In genomic region chr4:165725352-165725751, GRCh38 we compare ENCODE assay signal across 25 cellular contexts.
DNase-seq lines count a peak whose midpoint lies in the region; ATAC-seq, FAIRE-seq and TF ChIP-seq lines count a peak whose summit lies in the region.
"Had no signal": no experiment of that assay in that cellular context is flagged by ENCODE, and none has a peak within 500 bp of the region (broad histone marks: within the 10 kb centered on the region; RNA-seq: fewer than 3 reads in every experiment).

No MANE protein-coding gene starts in this region.

- no peaks in the 10 kb centered on the region for H3K79me2 ChIP-seq in GM23338 (replicated peaks; ENCODE audit: insufficient read depth)
- H3K79me2 ChIP-seq in H1 (ENCODE audit: control insufficient read depth in 1 of 2, insufficient read depth in 2 of 2, low read length in 2 of 2), result no peaks in the 10 kb centered on the region

- H3K27ac ChIP-seq in GM23338 (ENCODE audit: low read depth) (no peak overlapping the region), H1 (ENCODE audit: low read depth, low read length) (no peak overlapping the region), right lobe of liver (no peak overlapping the region)
- H3K27ac ChIP-seq: BLaER1 had no signal

- WGBS in H1 (ENCODE audit: extremely low coverage in 1 of 2, insufficient coverage in 1 of 2, insufficient read length in 1 of 2, insufficient replicate concordance in 2 of 2, low coverage in 1 of 2, low lambda C conversion rate in 2 of 2, missing lambda C conversion rate in 1 of 2), 2 experiments, result 88% methylated on average over 1 of the region's 1 CpG; no CpG with 5 or more reads in 1 of the 2 experiments
- WGBS in right lobe of liver (ENCODE audit: insufficient coverage, low coverage, low lambda C conversion rate, missing lambda C conversion rate), result 35% methylated on average over 1 of the region's 1 CpG

- H3K27me3 Mint-ChIP-seq in GM23338 (ENCODE audit: insufficient read depth, low read depth, poor library complexity), result no peaks in the 10 kb centered on the region
- H3K27me3 Mint-ChIP-seq: CD4-positive, CD25-positive, alpha-beta regulatory T cell; CD8-positive, alpha-beta memory T cell had no signal

- FAIRE-seq in H1 (lab: Jason Lieb, UNC) (no peak), D721Med (lab: Jason Lieb, UNC) (no peak)
- FAIRE-seq: A204.1, G401.6, GM12878, GM12892, GM18507 had no signal

- H3K36me3 ChIP-seq in GM23338 (ENCODE audit: insufficient read depth), result no peaks in the 10 kb centered on the region
- H3K36me3 ChIP-seq in H1 (ENCODE audit: control insufficient read depth in 2 of 4, insufficient read depth in 4 of 4, low read length in 3 of 4), result no peaks in the 10 kb centered on the region
- H3K36me3 ChIP-seq in right lobe of liver, result no peaks in the 10 kb centered on the region
- H3K36me3 ChIP-seq: BE2C, BLaER1 had no signal

- H3K4me2 ChIP-seq in GM23338, result peak overlapping the region; percentile 60; the same call in 1 of the 2 replicates
- no peak overlapping the region; a peak in 1 of 4 replicates for H3K4me2 ChIP-seq in H1 (ENCODE audit: insufficient read depth in 1 of 2, low read depth in 2 of 2, low read length in 2 of 2)
- H3K4me2 ChIP-seq: BLaER1 had no signal

- no peak for DNase-seq in GM23338 (ENCODE audit: low spot score)
- DNase-seq in H1 (ENCODE audit: low read depth in 1 of 2, low spot score in 2 of 2), result no peak
- no peak for DNase-seq in right lobe of liver
- DNase-seq in renal cortical epithelial cell (ENCODE audit: low read depth), result peak; percentile 7
- no peak for DNase-seq in Kasumi-1 (lab: John Stamatoyannopoulos, UW)
- no peak for DNase-seq in KG1 (lab: John Stamatoyannopoulos, UW)
- DNase-seq in D721Med (ENCODE audit: insufficient read length, low spot score), result no peak
- DNase-seq: 8988T; ACHN; BE2C; C1 segment of cervical spinal cord; CD4-positive, alpha-beta memory T cell; CD4-positive, CD25-positive, alpha-beta regulatory T cell; CD8-positive, alpha-beta memory T cell; COR-L47; DMS79 treated with DMSO at 0.1 percent for 48 hours; GF-D8 had no signal

- H3K27me3 ChIP-seq in GM23338 (ENCODE audit: insufficient read depth) (no peaks in the 10 kb centered on the region), H1 (replicated peaks in 1 of 4; ENCODE audit: control insufficient read depth in 3 of 4, extremely low read depth in 1 of 4, insufficient read depth in 3 of 4, low read length in 3 of 4) (no peaks in the 10 kb centered on the region), right lobe of liver (no peaks in the 10 kb centered on the region)
- H3K27me3 ChIP-seq: BE2C, BLaER1 had no signal

- no peak overlapping the region for H2AFZ ChIP-seq in GM23338
- H2AFZ ChIP-seq in H1 (ENCODE audit: low read length), result no peak overlapping the region

- TF ChIP-seq RAD21 in H1 (IDR thresholded peaks at IDR 0.05 in 1 of 2, conservative IDR thresholded peaks at IDR 0.05 in 1 of 2; ENCODE audit: low read depth in 2 of 2, low read length in 2 of 2), result no peak

- intact Hi-C loops in right lobe of liver (cut with DNase I), result no loop called here

- CTCF ChIA-PET in H1 (lab: Charles Lee; ENCODE audit: partially characterized antibody), result no interaction called here

- H4K5ac ChIP-seq in H1 (ENCODE audit: insufficient read length, low read depth, low read length), result no peak overlapping the region

- no peak overlapping the region for H2BK20ac ChIP-seq in H1 (ENCODE audit: low read length)

- TF ChIP-seq CTCF in GM23338 (conservative IDR thresholded peaks at IDR 0.05; ENCODE audit: low read depth in 2 of 2) (no peak), H1 (IDR thresholded peaks at IDR 0.05; ENCODE audit: control extremely low read depth in 1 of 3, insufficient read depth in 1 of 3, low read depth in 1 of 3, low read length in 3 of 3) (no peak), right lobe of liver (IDR thresholded peaks at IDR 0.05) (no peak), D721Med (IDR thresholded peaks at IDR 0.05; ENCODE audit: insufficient read depth, missing control alignments) (no peak)

- no peak overlapping the region for H3K27ac Mint-ChIP-seq in GM23338
- H3K27ac Mint-ChIP-seq: CD14-positive monocyte; CD4-positive, alpha-beta memory T cell; CD4-positive, CD25-positive, alpha-beta regulatory T cell; CD8-positive, alpha-beta memory T cell had no signal

- no peak overlapping the region for H3K4me3 Mint-ChIP-seq in GM23338
- H3K4me3 Mint-ChIP-seq: CD14-positive monocyte; CD4-positive, alpha-beta memory T cell; CD4-positive, CD25-positive, alpha-beta regulatory T cell; CD8-positive, alpha-beta memory T cell had no signal

- H4K8ac ChIP-seq in H1 (ENCODE audit: extremely low read depth, insufficient read depth, low read length), result no peak overlapping the region

- peaks cover 36% of the 10 kb centered on the region for H3K4me1 Mint-ChIP-seq in GM23338
- H3K4me1 Mint-ChIP-seq: CD14-positive monocyte; CD4-positive, alpha-beta memory T cell; CD4-positive, CD25-positive, alpha-beta regulatory T cell; CD8-positive, alpha-beta memory T cell had no signal

- TF ChIP-seq POLR2A in H1 (IDR thresholded peaks at IDR 0.05; ENCODE audit: control extremely low read depth in 1 of 2, low read depth in 2 of 2, low read length in 2 of 2) (no peak), right lobe of liver (IDR thresholded peaks at IDR 0.05) (no peak)

- H3K4me1 ChIP-seq in GM23338 (ENCODE audit: insufficient read depth) (peaks cover 35% of the 10 kb centered on the region), H1 (replicated peaks in 1 of 4; ENCODE audit: control insufficient read depth in 3 of 4, insufficient read depth in 4 of 4, low read length in 3 of 4) (peaks cover 0 to 11% (median 0%) of the 10 kb centered on the region in 4 experiments; a peak in 3 of 7 replicates), right lobe of liver (peaks cover 0 to 40% (median 8%) of the 10 kb centered on the region in 4 donors)
- H3K4me1 ChIP-seq: BE2C, BLaER1 had no signal

- no peaks in the 10 kb centered on the region for H3F3A ChIP-seq in GM23338 (replicated peaks; ENCODE audit: low read depth)

- H2BK120ac ChIP-seq in H1 (replicated peaks; ENCODE audit: low read depth, low read length), result no peak overlapping the region

- H4K91ac ChIP-seq in H1 (replicated peaks; ENCODE audit: insufficient read length, low read length), result no peak overlapping the region

- H2BK5ac ChIP-seq in H1 (ENCODE audit: low read depth, low read length), result no peak overlapping the region

- H3K9me3 Mint-ChIP-seq in GM23338, result no peaks in the 10 kb centered on the region

- H3K9me3 ChIP-seq in H1 (ENCODE audit: insufficient read depth in 2 of 2, low read depth in 1 of 2, low read length in 1 of 2) (no peaks in the 10 kb centered on the region), right lobe of liver (no peaks in the 10 kb centered on the region)
- H3K9me3 ChIP-seq: BE2C, BLaER1 had no signal

- H2BK15ac ChIP-seq in H1 (ENCODE audit: low read length), result no peak overlapping the region

- no peak overlapping the region for H3K9ac ChIP-seq in H1 (replicated peaks in 1 of 4; ENCODE audit: extremely low read depth in 1 of 4, low read depth in 3 of 4, low read length in 3 of 4)
- H3K9ac ChIP-seq: BLaER1 had no signal

- no peak overlapping the region for H3K4ac ChIP-seq in H1 (replicated peaks; ENCODE audit: insufficient read length, low read depth, low read length)

- POLR2A ChIA-PET in H1 (lab: Charles Lee; ENCODE audit: partially characterized antibody), result no interaction called here

- no peak overlapping the region for H2AK5ac ChIP-seq in H1 (ENCODE audit: low read depth, low read length)

- no peak overlapping the region for H3K56ac ChIP-seq in H1 (replicated peaks; ENCODE audit: insufficient read length, low read depth, low read length)

- H4K20me1 ChIP-seq in GM23338 (replicated peaks; ENCODE audit: insufficient read depth) (no peaks in the 10 kb centered on the region), H1 (replicated peaks in 1 of 2; ENCODE audit: control insufficient read depth in 1 of 2, insufficient read depth in 2 of 2, low read length in 2 of 2) (no peaks in the 10 kb centered on the region)
- H4K20me1 ChIP-seq: BLaER1 had no signal

- H3K9me2 ChIP-seq in GM23338 (ENCODE audit: insufficient read depth), result no peaks in the 10 kb centered on the region

- H3K4me3 ChIP-seq in GM23338 (no peak overlapping the region), H1 (ENCODE audit: extremely low read depth in 1 of 4, insufficient read depth in 2 of 4, low read depth in 3 of 4, low read length in 4 of 4) (no peak overlapping the region), right lobe of liver (no peak overlapping the region)
- H3K4me3 ChIP-seq: BLaER1, GM12878 had no signal

- H3K18ac ChIP-seq in H1 (ENCODE audit: extremely low read depth, low read length), result peak overlapping the region; percentile 15; the same call in 1 of the 2 replicates

- TF ChIP-seq EP300 in H1 (IDR thresholded peaks at IDR 0.05; ENCODE audit: borderline replicate concordance in 1 of 2, low read depth in 2 of 2, low read length in 2 of 2), result no peak

- no peaks in the 10 kb centered on the region for H3K79me1 ChIP-seq in H1 (ENCODE audit: low read depth, low read length)

- H3K14ac ChIP-seq in H1 (ENCODE audit: insufficient read length), result no peak overlapping the region

- H2BK12ac ChIP-seq in H1 (ENCODE audit: low read depth, low read length), result no peak overlapping the region

- H3K36me3 Mint-ChIP-seq in GM23338 (ENCODE audit: low read depth), result peaks cover 3% of the 10 kb centered on the region; the same call in 1 of the 3 replicates
- H3K36me3 Mint-ChIP-seq: CD14-positive monocyte; CD4-positive, alpha-beta memory T cell; CD4-positive, CD25-positive, alpha-beta regulatory T cell; CD8-positive, alpha-beta memory T cell had no signal

- ATAC-seq in GM23338 (no peak), right lobe of liver (peak in 3 of 4 donors; percentile 22 to 55 (median 31)), HG02852 (IDR thresholded peaks at IDR 0.05; ENCODE audit: unreplicated experiment) (no peak)
- ATAC-seq: GM12878 had no signal

- no peaks in the 10 kb centered on the region; the same call in 1 of the 2 replicates for H3K23me2 ChIP-seq in H1 (ENCODE audit: low read depth, low read length)

- no peak overlapping the region for H3K23ac ChIP-seq in H1 (ENCODE audit: insufficient read length)

TF ChIP-seq in GM23338, 12 proteins besides CTCF, POLR2A, EP300 and RAD21 (continues in another document):
- TF ChIP-seq STAT1 (IDR thresholded peaks at IDR 0.05; ENCODE audit: unreplicated experiment), result no peak
- TF ChIP-seq ZNF114 (CRISPR knock-in tag; IDR thresholded peaks at IDR 0.05), result no peak
- no peak for TF ChIP-seq EZH2 (IDR thresholded peaks at IDR 0.05; ENCODE audit: low read depth, unreplicated experiment)
- TF ChIP-seq CREB1 (CRISPR knock-in tag; IDR thresholded peaks at IDR 0.05; ENCODE audit: low read depth), result no peak
- TF ChIP-seq NANOG (IDR thresholded peaks at IDR 0.05; ENCODE audit: borderline replicate concordance), result no peak

TF ChIP-seq in H1, 55 proteins besides CTCF, POLR2A, EP300 and RAD21 (continues in another document):
- no peak for TF ChIP-seq RNF2 (IDR thresholded peaks at IDR 0.05; ENCODE audit: borderline replicate concordance, low read depth, low read length, missing control alignments, poor library complexity, severe bottlenecking)
- TF ChIP-seq TCF12 (IDR thresholded peaks at IDR 0.05; ENCODE audit: low read depth, low read length), result no peak

Comparison
In these comparisons a context has a peak if more than half of its experiments do, and no peak if none do; other contexts are left out.
1. ATAC-seq: peak in right lobe of liver (3 of 4); none in GM23338 (single experiment) and HG02852 (single experiment).